13 cellular contexts compared by ENCODE assay signal in genomic region chr16:85639529-85640253, GRCh38. TPM values are rescaled to one million over a fixed set of nuclear protein-coding genes. Genes with fewer than 3 reads are reported as not detected.
DNase-seq lines count a peak whose midpoint lies in the region; ATAC-seq, FAIRE-seq and TF ChIP-seq lines count a peak whose summit lies in the region.
"Had no signal": no experiment of that assay in that cellular context is flagged by ENCODE, and none has a peak within 500 bp of the region (broad histone marks: within the 10 kb centered on the region; RNA-seq: fewer than 3 reads in every experiment).

No MANE protein-coding gene starts in this region.

- H3K4me3 ChIP-seq in right atrium auricular region (no peak overlapping the region), esophagus muscularis mucosa (no peak overlapping the region), Caco-2 (ENCODE audit: low read depth, low read length) (no peak overlapping the region)

- H3K27ac Mint-ChIP-seq in stimulated activated memory B cell treated with anti-CD40 and anti-IgM and Interleukin-4, amounts not matched to agents 10 μg/mL and 1 μg/mL and 100 μg/mL, for 72 hours: peak overlapping the region; percentile 18
- H3K27ac Mint-ChIP-seq in Caco-2 (ENCODE audit: unreplicated experiment): no peak overlapping the region
- H3K27ac Mint-ChIP-seq: activated CD8-positive, alpha-beta memory T cell treated with anti-CD3 and anti-CD28 coated beads, Interleukin-2, amount 10 ng/mL, durations not matched to agents 7 days and 5 days; T-helper 1 cell treated with Interleukin-12 subunit alpha and Interleukin-12 subunit beta and Interleukin-4 antibody, amounts not matched to agents 30 μg/mL and 1 μg/mL, for 36 hours had no signal

- no peaks in the 10 kb centered on the region for H3K27me3 Mint-ChIP-seq in stimulated activated memory B cell treated with anti-CD40 and anti-IgM and Interleukin-4, amounts not matched to agents 10 μg/mL and 1 μg/mL and 100 μg/mL, for 72 hours
- no peaks in the 10 kb centered on the region for H3K27me3 Mint-ChIP-seq in Caco-2 (ENCODE audit: insufficient read depth, unreplicated experiment)
- H3K27me3 Mint-ChIP-seq: activated CD8-positive, alpha-beta memory T cell treated with anti-CD3 and anti-CD28 coated beads, Interleukin-2, amount 10 ng/mL, durations not matched to agents 7 days and 5 days; central memory CD8-positive, alpha-beta T cell had no signal

- DNase-seq in DMS53 (lab: John Stamatoyannopoulos, UW): peak; percentile 25
- DNase-seq in DMS53 treated with DMSO at 0.1 percent for 48 hours (lab: John Stamatoyannopoulos, UW; ENCODE audit: unreplicated experiment): no peak
- DNase-seq in right atrium auricular region (ENCODE audit: low spot score): peak; percentile 61
- DNase-seq in HTR-8/SVneo (ENCODE audit: insufficient read length, low spot score): no peak
- no peak for DNase-seq in esophagus muscularis mucosa (ENCODE audit: extremely low spot score)
- no peak for DNase-seq in Caco-2
- DNase-seq: activated CD8-positive, alpha-beta memory T cell treated with anti-CD3 and anti-CD28 coated beads, Interleukin-2, amount 10 ng/mL, durations not matched to agents 7 days and 5 days; NCI-H2227 treated with DMSO at 0.1 percent for 48 hours had no signal

- TF ChIP-seq CTCF in right atrium auricular region (IDR thresholded peaks at IDR 0.05): peak in 1 of 2 donors; percentile 32
- TF ChIP-seq CTCF in esophagus muscularis mucosa (IDR thresholded peaks at IDR 0.05): no peak
- no peak for TF ChIP-seq CTCF in Caco-2 (IDR thresholded peaks at IDR 0.05; ENCODE audit: insufficient read depth in 1 of 2, low read depth in 1 of 2, low read length in 1 of 2, severe bottlenecking in 1 of 2, unreplicated experiment in 1 of 2)

- WGBS in esophagus muscularis mucosa: 78% methylated on average over 8 of the region's 35 CpGs

- POLR2A ChIA-PET in Caco-2 (lab: Charles Lee): no interaction called here

- no TSS peak for BruUV-seq in Caco-2 (replicated peaks; lab: Mats Ljungman, UMichigan)

- H3K36me3 Mint-ChIP-seq in stimulated activated memory B cell treated with anti-CD40 and anti-IgM and Interleukin-4, amounts not matched to agents 10 μg/mL and 1 μg/mL and 100 μg/mL, for 72 hours: peaks cover 6% of the 10 kb centered on the region
- peaks cover 64% of the 10 kb centered on the region for H3K36me3 Mint-ChIP-seq in Caco-2 (ENCODE audit: insufficient read depth, unreplicated experiment)
- H3K36me3 Mint-ChIP-seq: activated CD8-positive, alpha-beta memory T cell treated with anti-CD3 and anti-CD28 coated beads, Interleukin-2, amount 10 ng/mL, durations not matched to agents 7 days and 5 days had no signal

- TF ChIP-seq EP300 in esophagus muscularis mucosa (IDR thresholded peaks at IDR 0.05): no peak

- peaks cover 35% of the 10 kb centered on the region for H3K4me1 Mint-ChIP-seq in stimulated activated memory B cell treated with anti-CD40 and anti-IgM and Interleukin-4, amounts not matched to agents 10 μg/mL and 1 μg/mL and 100 μg/mL, for 72 hours
- H3K4me1 Mint-ChIP-seq in Caco-2 (ENCODE audit: low read depth, unreplicated experiment): peaks cover 8% of the 10 kb centered on the region

- TF ChIP-seq POLR2A in esophagus muscularis mucosa (IDR thresholded peaks at IDR 0.05; ENCODE audit: low read depth): no peak

- CTCF ChIA-PET in Caco-2 (lab: Charles Lee): no interaction called here

- H3K27me3 ChIP-seq in right atrium auricular region: no peaks in the 10 kb centered on the region
- H3K27me3 ChIP-seq in esophagus muscularis mucosa: no peaks in the 10 kb centered on the region
- no peaks in the 10 kb centered on the region for H3K27me3 ChIP-seq in Caco-2 (replicated peaks; ENCODE audit: control insufficient read depth, insufficient read depth, low read length)

- intact Hi-C loops in esophagus muscularis mucosa (cut with DNase I) (no loop called here), Caco-2 (cut with micrococcal nuclease; ENCODE audit: unreplicated experiment) (no loop called here)

- H3K4me3 Mint-ChIP-seq in stimulated activated memory B cell treated with anti-CD40 and anti-IgM and Interleukin-4, amounts not matched to agents 10 μg/mL and 1 μg/mL and 100 μg/mL, for 72 hours: no peak overlapping the region
- no peak overlapping the region for H3K4me3 Mint-ChIP-seq in Caco-2 (ENCODE audit: unreplicated experiment)
- H3K4me3 Mint-ChIP-seq: activated CD8-positive, alpha-beta memory T cell treated with anti-CD3 and anti-CD28 coated beads, Interleukin-2, amount 10 ng/mL, durations not matched to agents 7 days and 5 days; central memory CD8-positive, alpha-beta T cell; T-helper 1 cell treated with Interleukin-12 subunit alpha and Interleukin-12 subunit beta and Interleukin-4 antibody, amounts not matched to agents 30 μg/mL and 1 μg/mL, for 36 hours had no signal

- H3K27ac ChIP-seq in right atrium auricular region: peak overlapping the region; percentile 71 to 80
- H3K27ac ChIP-seq in esophagus muscularis mucosa (replicated peaks in 1 of 4): no peak overlapping the region
- H3K27ac ChIP-seq: 22Rv1 had no signal

- H3K9me3 Mint-ChIP-seq in stimulated activated memory B cell treated with anti-CD40 and anti-IgM and Interleukin-4, amounts not matched to agents 10 μg/mL and 1 μg/mL and 100 μg/mL, for 72 hours: no peaks in the 10 kb centered on the region
- H3K9me3 Mint-ChIP-seq in Caco-2 (ENCODE audit: unreplicated experiment): no peaks in the 10 kb centered on the region
- H3K9me3 Mint-ChIP-seq: central memory CD8-positive, alpha-beta T cell; T-helper 1 cell treated with Interleukin-12 subunit alpha and Interleukin-12 subunit beta and Interleukin-4 antibody, amounts not matched to agents 30 μg/mL and 1 μg/mL, for 36 hours had no signal

- H3K36me3 ChIP-seq in right atrium auricular region: no peaks in the 10 kb centered on the region
- H3K36me3 ChIP-seq in esophagus muscularis mucosa: peaks cover 0 to 19% (median 9%) of the 10 kb centered on the region in 4 donors
- H3K36me3 ChIP-seq in Caco-2 (ENCODE audit: control insufficient read depth, insufficient read depth, low read length): peaks cover 2% of the 10 kb centered on the region

- peak; percentile 38; the same call in 2 of the 3 replicates for ATAC-seq in SK-N-SH treated with all-trans-retinoic acid at 6 μM for 48 hours
- no peak for ATAC-seq in stimulated activated memory B cell treated with anti-CD40 and anti-IgM and Interleukin-4, amounts not matched to agents 10 μg/mL and 1 μg/mL and 100 μg/mL, for 72 hours
- ATAC-seq: activated CD8-positive, alpha-beta memory T cell treated with anti-CD3 and anti-CD28 coated beads, Interleukin-2, amount 10 ng/mL, durations not matched to agents 7 days and 5 days had no signal

- FAIRE-seq in HTR-8/SVneo (lab: Jason Lieb, UNC): no peak

- H3K9me3 ChIP-seq in right atrium auricular region (no peaks in the 10 kb centered on the region), esophagus muscularis mucosa (no peaks in the 10 kb centered on the region), Caco-2 (no peaks in the 10 kb centered on the region)

- H3K4me1 ChIP-seq in right atrium auricular region: peaks cover 0 to 67% of the 10 kb centered on the region in 2 donors
- peaks cover 19 to 34% (median 32%) of the 10 kb centered on the region in 4 donors for H3K4me1 ChIP-seq in esophagus muscularis mucosa
- H3K4me1 ChIP-seq in Caco-2: peaks cover 11% of the 10 kb centered on the region

TF ChIP-seq in SK-N-SH treated with all-trans-retinoic acid at 6 μM for 48 hours, 23 proteins besides CTCF, POLR2A, EP300 and RAD21 (continues in another document):
- TF ChIP-seq RARB (CRISPR knock-in tag; IDR thresholded peaks at IDR 0.05): no peak
- TF ChIP-seq TOX (CRISPR knock-in tag; IDR thresholded peaks at IDR 0.05; ENCODE audit: borderline replicate concordance): no peak
- no peak for TF ChIP-seq ZFP3 (CRISPR knock-in tag; IDR thresholded peaks at IDR 0.05)
- no peak for TF ChIP-seq ARNTL (CRISPR knock-in tag; IDR thresholded peaks at IDR 0.05; ENCODE audit: borderline replicate concordance, low read depth)
- no peak for TF ChIP-seq CSRNP3 (CRISPR knock-in tag; IDR thresholded peaks at IDR 0.05)
- TF ChIP-seq ZC3H10 (CRISPR knock-in tag; IDR thresholded peaks at IDR 0.05): no peak
- TF ChIP-seq BACH2 (CRISPR knock-in tag; IDR thresholded peaks at IDR 0.05; ENCODE audit: borderline replicate concordance): no peak
- no peak for TF ChIP-seq ZNF8 (CRISPR knock-in tag; IDR thresholded peaks at IDR 0.05)
- TF ChIP-seq POU6F1 (CRISPR knock-in tag; IDR thresholded peaks at IDR 0.05; ENCODE audit: borderline replicate concordance, low read depth): no peak
- TF ChIP-seq ZNF70 (CRISPR knock-in tag; IDR thresholded peaks at IDR 0.05): no peak
- TF ChIP-seq ZNF565 (CRISPR knock-in tag; conservative IDR thresholded peaks at IDR 0.05; ENCODE audit: low read depth): no peak
- TF ChIP-seq ZFP30 (CRISPR knock-in tag; IDR thresholded peaks at IDR 0.05): no peak

RNA-seq across cellular contexts. Expression of gene GSE1, which starts 26.6 kb away (rescaled TPM):
- total RNA-seq in right atrium auricular region (10 to 100 TPM; 37.1 to 55.7 TPM), esophagus muscularis mucosa (10 to 100 TPM; 45.4 to 79.4 (median 49.5) TPM), Caco-2 (2022) (140 and 142 TPM in 2 replicates)

RNA-seq across cellular contexts. Expression of gene GINS2, which starts 49.1 kb away (rescaled TPM):
- total RNA-seq in right atrium auricular region: under 1 TPM in 1 of 2 donors, not detected in 1; 0.15 TPM
- total RNA-seq in esophagus muscularis mucosa: under 1 TPM in 2 of 4 donors, not detected in 2; 0.17 to 0.84 TPM
- total RNA-seq in Caco-2 (2022): 52.5 and 62.9 TPM in 2 replicates

Comparison
In these comparisons a context has a peak if more than half of its experiments do, and no peak if none do; other contexts are left out.
1. DNase-seq: peak in DMS53 (single experiment) and right atrium auricular region (single experiment); none in DMS53 treated with DMSO at 0.1 percent for 48 hours (single experiment), HTR-8/SVneo (single experiment), esophagus muscularis mucosa (single experiment) and Caco-2 (0 of 2).
2. H3K27ac ChIP-seq: peak in right atrium auricular region (2 of 2); none in esophagus muscularis mucosa (0 of 4).
3. RNA of gene GINS2, which starts 49.1 kb away (total RNA-seq): 52.5 to 62.9 TPM in Caco-2; 0.17 to 0.84 TPM in esophagus muscularis mucosa and 0.15 TPM in right atrium auricular region; every median in the first group is over 10 times any median in the second.